12 cellular contexts compared by ENCODE assay signal in the genomic region with DNA sequence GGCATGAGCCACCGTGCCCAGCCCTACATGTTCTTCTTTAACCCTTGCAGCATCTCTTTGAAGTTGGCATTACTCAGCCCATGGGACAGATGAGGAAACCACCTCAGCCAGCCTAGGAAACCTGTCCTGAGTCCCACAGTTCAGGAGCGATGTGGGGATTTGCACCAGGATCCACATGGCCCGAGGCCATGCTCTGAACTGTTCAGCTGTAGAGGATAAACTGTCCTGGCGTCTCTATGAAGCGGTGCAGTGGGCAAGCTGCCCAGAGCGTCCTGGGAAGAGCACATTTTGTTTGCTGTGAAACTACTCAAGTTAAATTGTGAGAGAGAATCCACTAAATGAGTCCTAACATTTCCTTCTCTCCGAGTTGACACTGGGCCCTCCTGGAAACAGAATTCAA.
A peak's percentile ranks its signal among the peaks of the same experiment; 100 is the strongest.
DNase-seq lines count a peak whose midpoint lies in the region; ATAC-seq, FAIRE-seq and TF ChIP-seq lines count a peak whose summit lies in the region.
"Had no signal": no experiment of that assay in that cellular context is flagged by ENCODE, and none has a peak within 500 bp of the region (broad histone marks: within the 10 kb centered on the region; RNA-seq: fewer than 3 reads in every experiment).

No MANE protein-coding gene starts in this region.

- FAIRE-seq in frontal cortex (lab: Jason Lieb, UNC), result no peak
- FAIRE-seq: GM18507 had no signal

- DNase-seq in Ammon's horn (ENCODE audit: low spot score) (peak; percentile 18), NCI-H2196 (lab: John Stamatoyannopoulos, UW; ENCODE audit: unreplicated experiment) (peak; percentile 87), coronary artery (ENCODE audit: low spot score) (peak; percentile 68), mesenteric fat pad (ENCODE audit: low spot score) (peak; percentile 64), SK-N-DZ (ENCODE audit: low spot score) (no peak), frontal cortex (ENCODE audit: low spot score in 2 of 2) (no peak)
- DNase-seq: activated CD8-positive, alpha-beta T cell treated with anti-CD3 and anti-CD28 coated beads for 36 hours; T-helper 17 cell had no signal

- ATAC-seq in GM18868 (IDR thresholded peaks at IDR 0.05; ENCODE audit: unreplicated experiment) (no peak), HG03159 (IDR thresholded peaks at IDR 0.05; ENCODE audit: unreplicated experiment) (no peak)
- ATAC-seq: activated CD8-positive, alpha-beta T cell treated with anti-CD3 and anti-CD28 coated beads for 36 hours; T-helper 17 cell had no signal

- H3K4me3 ChIP-seq in coronary artery, result no peak overlapping the region
- H3K4me3 ChIP-seq: thoracic aorta had no signal

- H3K27ac ChIP-seq in coronary artery, result no peak overlapping the region
- H3K27ac ChIP-seq: thoracic aorta had no signal

- TF ChIP-seq CTCF in coronary artery (IDR thresholded peaks at IDR 0.05), result no peak

Comparison
In these comparisons a context has a peak if more than half of its experiments do, and no peak if none do; other contexts are left out.
1. DNase-seq: peak in Ammon's horn (single experiment), NCI-H2196 (single experiment), coronary artery (single experiment) and mesenteric fat pad (single experiment); none in SK-N-DZ (single experiment) and frontal cortex (0 of 2).